Comparison of ENCODE assay signal across 8 cellular contexts in genomic region chr2:127422631-127423475, GRCh38. TPM values are rescaled to one million over a fixed set of nuclear protein-coding genes. Genes with fewer than 3 reads are reported as not detected.
DNase-seq lines count a peak whose midpoint lies in the region; ATAC-seq and TF ChIP-seq lines count a peak whose summit lies in the region.

No MANE protein-coding gene starts in this region.

- TF ChIP-seq EP300 in SK-N-SH (IDR thresholded peaks at IDR 0.05; ENCODE audit: borderline replicate concordance in 1 of 2, low read depth in 1 of 2, low read length in 1 of 2) = no peak

- H3K9me2 ChIP-seq in SK-N-SH (no peaks in the 10 kb centered on the region), Karpas-422 (replicated peaks; ENCODE audit: insufficient read depth, low read length) (no peaks in the 10 kb centered on the region)

- CTCF ChIA-PET in SK-N-SH (lab: Yijun Ruan, JAX) = interaction anchor here (0.6 to 0.9 kb wide), 4 partner anchors 34 to 218 kb away, joined by 3 to 5 read pairs (median 4); no protein-coding TSS in a partner anchor

- peak; percentile 32 for ATAC-seq in HG02610 (IDR thresholded peaks at IDR 0.05; ENCODE audit: unreplicated experiment)

- H3K9ac ChIP-seq in SK-N-SH (no peak overlapping the region), Karpas-422 (ENCODE audit: low read length) (no peak overlapping the region)

- WGBS in SK-N-SH (ENCODE audit: low lambda C conversion rate) = 55% methylated on average over 9 of the region's 71 CpGs

- peaks cover 6% of the 10 kb centered on the region for H3F3A ChIP-seq in SK-N-SH (replicated peaks; ENCODE audit: insufficient read depth)

- H3K27me3 ChIP-seq in SK-N-SH (ENCODE audit: insufficient read depth) = no peaks in the 10 kb centered on the region
- H3K27me3 ChIP-seq in neuron (ENCODE audit: insufficient read depth, low read length) = peaks cover 69% of the 10 kb centered on the region
- H3K27me3 ChIP-seq in Karpas-422 (ENCODE audit: low read length) = no peaks in the 10 kb centered on the region

- POLR2A ChIA-PET in SK-N-SH (lab: Yijun Ruan, JAX) = no interaction called here

- peak overlapping the region; percentile 93 for H2AFZ ChIP-seq in SK-N-SH (ENCODE audit: low read depth)
- peak overlapping the region; percentile 45 for H2AFZ ChIP-seq in neuron (ENCODE audit: low read depth, low read length)
- H2AFZ ChIP-seq in Karpas-422 (ENCODE audit: low read length) = no peak overlapping the region

- TF ChIP-seq RAD21 in SK-N-SH (IDR thresholded peaks at IDR 0.05; ENCODE audit: low read length) = no peak

- H3K36me3 ChIP-seq in SK-N-SH (replicated peaks in 1 of 2; ENCODE audit: control insufficient read depth in 1 of 2, insufficient read depth in 2 of 2, low read length in 1 of 2) (no peaks in the 10 kb centered on the region), neuron (ENCODE audit: insufficient read depth, low read length) (no peaks in the 10 kb centered on the region), Karpas-422 (ENCODE audit: insufficient read depth, low read length) (no peaks in the 10 kb centered on the region)

- H3K4me1 ChIP-seq in SK-N-SH (ENCODE audit: control insufficient read depth in 1 of 2, insufficient read depth in 2 of 2, low read depth in 1 of 2, low read length in 1 of 2) (peaks cover 0 to 6% of the 10 kb centered on the region in 2 experiments; a peak in 1 of 4 replicates), neuron (ENCODE audit: insufficient read depth, low read length) (peaks cover 6% of the 10 kb centered on the region), Karpas-422 (ENCODE audit: low read length) (peaks cover 5% of the 10 kb centered on the region; the same call in 1 of the 2 replicates)

- H3K4me3 ChIP-seq in SK-N-SH (ENCODE audit: low read depth in 2 of 2, low read length in 1 of 2) (peak overlapping the region; percentile 52 to 65), epithelial cell of proximal tubule (ENCODE audit: low read depth, low read length) (peak overlapping the region; percentile 43), neuron (ENCODE audit: low read length) (peak overlapping the region; percentile 14), Karpas-422 (ENCODE audit: low read length) (no peak overlapping the region)

- H3K4me2 ChIP-seq in SK-N-SH = peak overlapping the region; percentile 84
- H3K4me2 ChIP-seq in Karpas-422 (ENCODE audit: low read depth, low read length, poor library complexity, severe bottlenecking) = no peak overlapping the region

- H3K79me2 ChIP-seq in SK-N-SH (ENCODE audit: insufficient read depth) = no peaks in the 10 kb centered on the region
- no peaks in the 10 kb centered on the region for H3K79me2 ChIP-seq in Karpas-422 (ENCODE audit: low read length)

- DNase-seq in AG08396 (ENCODE audit: low spot score) (peak; percentile 40), SK-N-SH (peak; percentile 78), epithelial cell of proximal tubule (ENCODE audit: low read depth) (no peak), amygdala (lab: John Stamatoyannopoulos, UW) (no peak), Karpas-422 (no peak), HPDE6-E6E7 (ENCODE audit: extremely low spot score) (no peak)

- TF ChIP-seq CTCF in SK-N-SH (IDR thresholded peaks at IDR 0.05) = no peak
- no peak for TF ChIP-seq CTCF in epithelial cell of proximal tubule (conservative IDR thresholded peaks at IDR 0.05; ENCODE audit: low read depth, low read length)

- H4K20me1 ChIP-seq in SK-N-SH (ENCODE audit: insufficient read depth) (no peaks in the 10 kb centered on the region), Karpas-422 (ENCODE audit: insufficient read depth, low read depth, low read length) (no peaks in the 10 kb centered on the region)

- H3K27ac ChIP-seq in SK-N-SH (ENCODE audit: low read depth in 2 of 2, low read length in 1 of 2) (no peak overlapping the region), Karpas-422 (ENCODE audit: low read length) (no peak overlapping the region)

- H3K9me3 ChIP-seq in SK-N-SH (no peaks in the 10 kb centered on the region), neuron (ENCODE audit: low read length) (no peaks in the 10 kb centered on the region), Karpas-422 (ENCODE audit: low read length) (no peaks in the 10 kb centered on the region)

TF ChIP-seq in SK-N-SH, 30 proteins besides CTCF, POLR2A, EP300 and RAD21:
- TF ChIP-seq REST (IDR thresholded peaks at IDR 0.05; ENCODE audit: low read depth, low read length) = no peak
TF ChIP-seq in SK-N-SH: peak in this region for 0.

RNA-seq across cellular contexts. Expression of gene PROC, which starts 4.6 kb away (rescaled TPM):
- polyA plus RNA-seq in SK-N-SH (2012; rRNA removed) = 0.06 and 0.10 TPM in 2 replicates
- polyA plus RNA-seq in SK-N-SH (2012; cell fraction: cytosol; rRNA removed) = 0.06 and 0.22 TPM in 2 replicates
- polyA plus RNA-seq in SK-N-SH (2012; cell fraction: nucleus; rRNA removed) = 0.31 and 0.33 TPM in 2 replicates
- total RNA-seq in epithelial cell of proximal tubule = 0.17 and 0.29 TPM in 2 replicates
- total RNA-seq in Karpas-422 (2014; rRNA removed; shearing (Covaris generic); ENCODE audit: low replicate concordance) = not detected in 2 replicates

RNA-seq across cellular contexts. Expression of gene MAP3K2, which starts 35.1 kb away (rescaled TPM):
- 2.7 and 4.0 TPM in 2 replicates for polyA plus RNA-seq in SK-N-SH (2012; rRNA removed)
- polyA plus RNA-seq in SK-N-SH (2012; cell fraction: cytosol; rRNA removed) = 4.4 and 4.8 TPM in 2 replicates
- polyA plus RNA-seq in SK-N-SH (2012; cell fraction: nucleus; rRNA removed) = 3.7 and 5.4 TPM in 2 replicates
- 17.6 and 22.4 TPM in 2 replicates for total RNA-seq in epithelial cell of proximal tubule
- 36.0 and 40.7 TPM in 2 replicates for total RNA-seq in Karpas-422 (2014; rRNA removed; shearing (Covaris generic); ENCODE audit: low replicate concordance)

Comparison
In these comparisons a context has a peak if more than half of its experiments do, and no peak if none do; other contexts are left out.
1. DNase-seq: peak in AG08396 (single experiment) and SK-N-SH (single experiment); none in epithelial cell of proximal tubule (single experiment), amygdala (0 of 56), Karpas-422 (single experiment) and HPDE6-E6E7 (single experiment).